In genomic region chr9:73683862-73684591, GRCh38 we compare ENCODE assay signal across 8 cellular contexts.
DNase-seq lines count a peak whose midpoint lies in the region; ATAC-seq and TF ChIP-seq lines count a peak whose summit lies in the region.

No MANE protein-coding gene starts in this region.

- TF ChIP-seq CTCF in choroid plexus epithelial cell (conservative IDR thresholded peaks at IDR 0.05; ENCODE audit: low read depth, low read length) = peak; percentile 82
- TF ChIP-seq CTCF in psoas muscle (IDR thresholded peaks at IDR 0.05) = peak; percentile 7

- no peaks in the 10 kb centered on the region for H3K4me1 ChIP-seq in psoas muscle

- peak; percentile 61 for ATAC-seq in GM19035 (IDR thresholded peaks at IDR 0.05; ENCODE audit: unreplicated experiment)
- ATAC-seq in psoas muscle = no peak
- ATAC-seq in left colon = no peak
- ATAC-seq in HG02884 (IDR thresholded peaks at IDR 0.05; ENCODE audit: unreplicated experiment) = no peak

- H3K4me3 ChIP-seq in choroid plexus epithelial cell (ENCODE audit: low read depth, low read length) (no peak overlapping the region), psoas muscle (no peak overlapping the region)

- H3K9me3 ChIP-seq in psoas muscle = no peaks in the 10 kb centered on the region

- intact Hi-C loops in psoas muscle (cut with DNase I) = no loop called here
- intact Hi-C loops in left colon (cut with DNase I, micrococcal nuclease) = no loop called here

- no peak overlapping the region for H3K27ac ChIP-seq in psoas muscle

- H3K27me3 ChIP-seq in psoas muscle (ENCODE audit: insufficient read depth in 3 of 3, low read length in 2 of 3) = no peaks in the 10 kb centered on the region

- DNase-seq in Ammon's horn (ENCODE audit: low spot score) = peak; percentile 12
- DNase-seq in NCI-H1105 (lab: John Stamatoyannopoulos, UW) = peak; percentile 36
- DNase-seq in choroid plexus epithelial cell (ENCODE audit: low read depth) = peak; percentile 94
- DNase-seq in psoas muscle = no peak
- DNase-seq in HuH-7.5 (ENCODE audit: low spot score) = no peak
- DNase-seq in left colon = no peak

- H3K36me3 ChIP-seq in psoas muscle (ENCODE audit: insufficient read depth in 1 of 2, low read depth in 1 of 2) = no peaks in the 10 kb centered on the region

Comparison
In these comparisons a context has a peak if more than half of its experiments do, and no peak if none do; other contexts are left out.
1. DNase-seq: peak in Ammon's horn (single experiment), NCI-H1105 (single experiment) and choroid plexus epithelial cell (single experiment); none in psoas muscle (0 of 2), HuH-7.5 (single experiment) and left colon (0 of 2).